1 cellular context compared by ENCODE assay signal in genomic region chr13:28473044-28473443, GRCh38.
TF ChIP-seq lines count a peak whose summit lies in the region.

No MANE protein-coding gene starts in this region.

TF ChIP-seq in A549, 52 proteins besides CTCF, POLR2A, EP300 and RAD21 (continued from another document):
- TF ChIP-seq ELK1 (IDR thresholded peaks at IDR 0.05; ENCODE audit: low read depth, low read length) (no peak), EHMT2 (IDR thresholded peaks at IDR 0.05; ENCODE audit: low read depth) (no peak), USF2 (IDR thresholded peaks at IDR 0.05) (no peak), FOSL2 (IDR thresholded peaks at IDR 0.05) (no peak), FOSL2 (CRISPR knock-in tag; IDR thresholded peaks at IDR 0.05) (no peak), ATOH8 (CRISPR knock-in tag; IDR thresholded peaks at IDR 0.05; ENCODE audit: low read depth) (no peak), CHD2 (IDR thresholded peaks at IDR 0.05; ENCODE audit: low read length, partially characterized antibody) (no peak), FOSB (CRISPR knock-in tag; IDR thresholded peaks at IDR 0.05) (no peak), ZNF302 (CRISPR knock-in tag; IDR thresholded peaks at IDR 0.05) (no peak), CHD4 (IDR thresholded peaks at IDR 0.05; ENCODE audit: borderline replicate concordance) (no peak)
